ENCODE assay signal across 25 cellular contexts in the genomic region with DNA sequence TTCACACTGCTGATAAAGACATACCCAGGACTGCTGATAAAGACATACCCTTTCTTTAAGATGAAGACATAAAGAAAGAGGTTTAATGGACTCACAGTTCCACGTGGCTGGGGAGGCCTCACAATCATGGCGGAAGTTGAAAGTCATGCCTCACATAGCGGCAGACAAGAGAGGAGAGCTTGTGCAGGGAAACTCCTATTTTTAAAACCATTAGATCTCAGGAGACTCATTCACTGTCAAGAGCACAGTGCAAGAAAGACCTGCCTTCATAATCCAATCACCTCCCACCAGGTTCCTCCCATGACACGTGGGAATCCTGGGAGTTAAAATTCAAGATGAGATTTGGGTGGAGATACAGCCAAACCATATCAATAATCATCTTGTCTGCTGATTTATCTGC.
"Had no signal": no experiment of that assay in that cellular context is flagged by ENCODE, and none has a peak within 500 bp of the region (broad histone marks: within the 10 kb centered on the region; RNA-seq: fewer than 3 reads in every experiment).

No MANE protein-coding gene starts in this region.

- H3K9me3 ChIP-seq: stomach, suprapubic skin, testis, thoracic aorta, thyroid gland, tibial artery, tibial nerve, transverse colon, upper lobe of left lung, upper lobe of right lung, uterus, vagina had no signal

- DNase-seq: stimulated activated CD4-positive, alpha-beta T cell treated with anti-CD3 and anti-CD28 coated beads, Interleukin-2, amount 100 ng/mL, for 48 hours; stimulated activated CD4-positive, alpha-beta T cell treated with anti-CD3 and anti-CD28 coated beads, Interleukin-4, amount 100 ng/mL, for 1 hour; stimulated activated CD4-positive, alpha-beta T cell treated with anti-CD3 and anti-CD28 coated beads, Interleukin-4, amount 100 ng/mL, for 24 hours; stimulated activated CD4-positive, alpha-beta T cell treated with anti-CD3 and anti-CD28 coated beads, Interleukin-4, amount 100 ng/mL, for 4 hours; stimulated activated CD8-positive, alpha-beta memory T cell treated with anti-CD3 and anti-CD28 coated beads, Interleukin-4, amount 100 ng/mL, for 48 hours; stimulated activated naive B cell treated with anti-CD40 and anti-IgM and Interleukin-4, amounts not matched to agents 10 μg/mL and 1 μg/mL and 100 μg/mL, for 72 hours; stimulated activated naive CD4-positive, alpha-beta T cell; stimulated activated naive CD4-positive, alpha-beta T cell treated with Interleukin-2 at 50 U/mL for 16 hours; stimulated activated naive CD8-positive, alpha-beta T cell treated with anti-CD3 and anti-CD28 coated beads, Interleukin-15, amount 100 ng/mL, for 72 hours; stimulated activated naive CD8-positive, alpha-beta T cell treated with anti-CD3 and anti-CD28 coated beads, Interleukin-15, Interleukin-2, amounts not matched to agents 100 U/mL and 50 U/mL, for 24 hours; stomach; substantia nigra; testis; thyroid gland; tibial artery; transverse colon; upper lobe of left lung; upper lobe of right lung; uterus had no signal

- H3K27ac ChIP-seq: stomach, suprapubic skin, testis, thoracic aorta, thyroid gland, tibial artery, tibial nerve, transverse colon, upper lobe of left lung, upper lobe of right lung, uterus, vagina had no signal

- H3K4me1 ChIP-seq: stomach, suprapubic skin, testis, thyroid gland, tibial artery, tibial nerve, transverse colon, upper lobe of left lung, upper lobe of right lung, uterus, vagina had no signal

- H3K27me3 ChIP-seq: stomach, suprapubic skin, testis, thyroid gland, tibial artery, tibial nerve, transverse colon, upper lobe of left lung, upper lobe of right lung, uterus, vagina had no signal

- H3K36me3 ChIP-seq: stomach, suprapubic skin, thoracic aorta, thyroid gland, tibial artery, tibial nerve, transverse colon, upper lobe of left lung, upper lobe of right lung, uterus, vagina had no signal

- H3K4me3 ChIP-seq: stomach, suprapubic skin, testis, thoracic aorta, thyroid gland, tibial artery, tibial nerve, transverse colon, upper lobe of left lung, upper lobe of right lung, uterus, vagina had no signal

- ATAC-seq: stimulated activated effector memory CD8-positive, alpha-beta T cell treated with anti-CD3 and anti-CD28 coated beads, Interleukin-12 subunit alpha, Interleukin-12 subunit beta, amount 100 ng/mL, for 72 hours; stimulated activated memory B cell treated with anti-CD40 and anti-IgM and Interleukin-4, amounts not matched to agents 10 μg/mL and 1 μg/mL and 100 μg/mL, for 72 hours; stimulated activated naive B cell treated with anti-CD40 and anti-IgM and Interleukin-4, amounts not matched to agents 10 μg/mL and 1 μg/mL and 100 μg/mL, for 72 hours; stimulated activated naive CD8-positive, alpha-beta T cell treated with anti-CD3 and anti-CD28 coated beads, Interleukin-15, amount 100 ng/mL, for 72 hours; stimulated activated naive CD8-positive, alpha-beta T cell treated with anti-CD3 and anti-CD28 coated beads, Interleukin-15, Interleukin-2, amounts not matched to agents 100 U/mL and 50 U/mL, for 24 hours; upper lobe of right lung had no signal
